Comparison of ENCODE assay signal across 27 cellular contexts in genomic region chr2:145058457-145058856, GRCh38.
"Had no signal": no experiment of that assay in that cellular context is flagged by ENCODE, and none has a peak within 500 bp of the region (broad histone marks: within the 10 kb centered on the region; RNA-seq: fewer than 3 reads in every experiment).

No MANE protein-coding gene starts in this region.

- H2AFZ ChIP-seq: PC-9 had no signal

- ATAC-seq: activated CD4-positive, alpha-beta T cell treated with anti-CD3 and anti-CD28 coated beads for 36 hours; activated CD4-positive, CD25-positive, alpha-beta regulatory T cell treated with anti-CD3 and anti-CD28 coated beads, Interleukin-2, amount 50 U/mL, for 24 hours; activated naive CD8-positive, alpha-beta T cell treated with anti-CD3 and anti-CD28 coated beads, Interleukin-2, amount 50 U/mL, for 24 hours; Right ventricle myocardium inferior; WTC11 had no signal

- H3K27ac ChIP-seq: KMS-11, PC-9, RWPE1 had no signal

- H3K4me1 Mint-ChIP-seq: activated CD4-positive, alpha-beta T cell treated with anti-CD3 and anti-CD28 coated beads for 36 hours; activated CD4-positive, alpha-beta T cell treated with anti-CD3 and anti-CD28 coated beads, Interleukin-2, amount 10 ng/mL, durations not matched to agents 7 days and 5 days; activated naive CD4-positive, alpha-beta T cell treated with anti-CD3 and anti-CD28 coated beads, Interleukin-2, amount 10 ng/mL, durations not matched to agents 7 days and 5 days; activated naive CD8-positive, alpha-beta T cell treated with anti-CD3 and anti-CD28 coated beads, Interleukin-2, amount 50 U/mL, for 24 hours had no signal

- DNase-seq: activated CD4-positive, alpha-beta memory T cell treated with anti-CD3 and anti-CD28 coated beads for 36 hours; activated CD4-positive, alpha-beta T cell treated with anti-CD3 and anti-CD28 coated beads for 36 hours; activated CD4-positive, alpha-beta T cell treated with anti-CD3 and anti-CD28 coated beads, Interleukin-2, amount 10 ng/mL, durations not matched to agents 7 days and 5 days; activated CD8-positive, alpha-beta memory T cell treated with anti-CD3 and anti-CD28 coated beads, Interleukin-2, amount 50 U/mL, for 48 hours; activated effector memory CD4-positive, alpha-beta T cell treated with Interleukin-2 at 50 U/mL for 16 hours; activated naive CD4-positive, alpha-beta T cell treated with anti-CD3 and anti-CD28 coated beads, Interleukin-2, amount 10 ng/mL, durations not matched to agents 7 days and 5 days; activated naive CD8-positive, alpha-beta T cell treated with anti-CD3 and anti-CD28 coated beads, Interleukin-2, amount 50 U/mL, for 24 hours; activated T-cell treated with anti-CD3 and anti-CD28 coated beads, Interleukin-2, amount 50 U/mL, for 48 hours; amniotic stem cell; aorta; MM.1S; MV-4-11; NCI-H1092; NCI-H1436 treated with DMSO at 0.1 percent for 48 hours; NCI-H1694 treated with DMSO at 0.1 percent for 48 hours; NCI-H2029; NCI-H345; NCI-H524 treated with DMSO at 0.1 percent for 48 hours; PC-9 had no signal

- H3K4me3 Mint-ChIP-seq: activated CD4-positive, alpha-beta memory T cell treated with anti-CD3 and anti-CD28 coated beads for 36 hours; activated CD4-positive, alpha-beta T cell treated with anti-CD3 and anti-CD28 coated beads for 36 hours; activated CD4-positive, alpha-beta T cell treated with anti-CD3 and anti-CD28 coated beads, Interleukin-2, amount 10 ng/mL, durations not matched to agents 7 days and 5 days; activated naive CD4-positive, alpha-beta T cell treated with anti-CD3 and anti-CD28 coated beads, Interleukin-2, amount 10 ng/mL, durations not matched to agents 7 days and 5 days; activated naive CD8-positive, alpha-beta T cell; activated naive CD8-positive, alpha-beta T cell treated with anti-CD3 and anti-CD28 coated beads, Interleukin-2, amount 50 U/mL, for 24 hours; T-helper 1 cell treated with Interleukin-12 subunit alpha and Interleukin-12 subunit beta and Interleukin-4 antibody, amounts not matched to agents 30 μg/mL and 1 μg/mL, for 36 hours; T-helper 2 cell treated with Interferon-gamma antibody and Interleukin-4, amounts not matched to agents 5 μg/mL and 100 μg/mL, for 36 hours; WTC11 had no signal

- H3K9me3 Mint-ChIP-seq: activated CD4-positive, alpha-beta memory T cell treated with anti-CD3 and anti-CD28 coated beads for 36 hours; T-helper 1 cell treated with Interleukin-12 subunit alpha and Interleukin-12 subunit beta and Interleukin-4 antibody, amounts not matched to agents 30 μg/mL and 1 μg/mL, for 36 hours; T-helper 2 cell treated with Interferon-gamma antibody and Interleukin-4, amounts not matched to agents 5 μg/mL and 100 μg/mL, for 36 hours; WTC11 had no signal

- H3K27me3 Mint-ChIP-seq: activated CD4-positive, alpha-beta memory T cell treated with anti-CD3 and anti-CD28 coated beads for 36 hours; activated CD4-positive, alpha-beta T cell treated with anti-CD3 and anti-CD28 coated beads for 36 hours; activated naive CD4-positive, alpha-beta T cell treated with anti-CD3 and anti-CD28 coated beads, Interleukin-2, amount 10 ng/mL, durations not matched to agents 7 days and 5 days; activated naive CD8-positive, alpha-beta T cell treated with anti-CD3 and anti-CD28 coated beads, Interleukin-2, amount 50 U/mL, for 24 hours had no signal

- H3K4me3 ChIP-seq: PC-9 had no signal

- H3K36me3 Mint-ChIP-seq: activated CD4-positive, alpha-beta memory T cell treated with anti-CD3 and anti-CD28 coated beads for 36 hours; activated naive CD4-positive, alpha-beta T cell treated with anti-CD3 and anti-CD28 coated beads, Interleukin-2, amount 10 ng/mL, durations not matched to agents 7 days and 5 days; activated naive CD8-positive, alpha-beta T cell; WTC11 had no signal

- H3K4me2 ChIP-seq: KMS-11, PC-9 had no signal

- H3K27ac Mint-ChIP-seq: activated CD4-positive, alpha-beta memory T cell treated with anti-CD3 and anti-CD28 coated beads for 36 hours; activated CD4-positive, alpha-beta T cell treated with anti-CD3 and anti-CD28 coated beads for 36 hours; activated CD4-positive, alpha-beta T cell treated with anti-CD3 and anti-CD28 coated beads, Interleukin-2, amount 10 ng/mL, durations not matched to agents 7 days and 5 days; activated naive CD4-positive, alpha-beta T cell treated with anti-CD3 and anti-CD28 coated beads, Interleukin-2, amount 10 ng/mL, durations not matched to agents 7 days and 5 days; activated naive CD8-positive, alpha-beta T cell; activated naive CD8-positive, alpha-beta T cell treated with anti-CD3 and anti-CD28 coated beads, Interleukin-2, amount 50 U/mL, for 24 hours; T-helper 1 cell treated with Interleukin-12 subunit alpha and Interleukin-12 subunit beta and Interleukin-4 antibody, amounts not matched to agents 30 μg/mL and 1 μg/mL, for 36 hours; T-helper 2 cell treated with Interferon-gamma antibody and Interleukin-4, amounts not matched to agents 5 μg/mL and 100 μg/mL, for 36 hours; WTC11 had no signal

- H3K9ac ChIP-seq: KMS-11 had no signal
